1 cellular context compared by ENCODE assay signal in genomic region chr3:197960694-197961581, GRCh38.
TF ChIP-seq lines count a peak whose summit lies in the region.

No MANE protein-coding gene starts in this region.

TF ChIP-seq in K562, 482 proteins besides CTCF, POLR2A, EP300 and RAD21 (continued from another document):
- no peak for TF ChIP-seq ELK1 (CRISPR knock-in tag; IDR thresholded peaks at IDR 0.05)
